25 cellular contexts compared by ENCODE assay signal in the genomic region with DNA sequence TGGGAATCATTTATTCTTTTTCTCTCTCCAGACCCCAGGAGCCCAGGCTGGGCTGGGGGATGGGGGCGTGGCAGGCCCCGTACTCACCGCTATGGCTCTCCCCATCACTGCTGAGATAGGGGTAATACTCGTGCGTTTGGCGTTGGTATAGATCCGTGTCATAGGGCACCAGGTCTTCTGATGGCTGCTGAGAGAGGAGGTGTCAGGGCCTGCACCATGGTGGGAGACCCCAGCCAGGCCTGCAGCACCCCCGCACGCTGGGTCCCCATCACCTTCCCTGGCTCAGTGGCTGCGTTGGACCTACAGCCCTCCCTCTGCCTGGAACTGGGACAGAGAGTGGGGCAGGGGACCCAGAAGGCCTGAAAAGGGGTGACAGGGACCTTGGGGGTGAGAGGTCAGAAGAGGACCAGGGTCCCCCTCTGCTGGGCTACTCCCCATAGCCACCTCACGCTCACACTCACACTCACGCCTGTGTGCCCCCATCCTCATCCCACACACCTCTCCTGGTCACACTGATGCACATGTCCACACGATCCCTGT. TPM values are rescaled to one million over a fixed set of nuclear protein-coding genes. Genes with fewer than 3 reads are reported as not detected.
DNase-seq lines count a peak whose midpoint lies in the region; ATAC-seq and TF ChIP-seq lines count a peak whose summit lies in the region.
"Had no signal": no experiment of that assay in that cellular context is flagged by ENCODE, and none has a peak within 500 bp of the region (broad histone marks: within the 10 kb centered on the region; RNA-seq: fewer than 3 reads in every experiment).

No MANE protein-coding gene starts in this region.

- no peak overlapping the region for H3K4ac ChIP-seq in neuronal stem cell (ENCODE audit: low read length)

- H3K27me3 Mint-ChIP-seq in immature natural killer cell (ENCODE audit: low read depth in 3 of 3) (peaks cover 0 to 9% (median 0%) of the 10 kb centered on the region in 3 donors), GM23338 (ENCODE audit: insufficient read depth, low read depth, poor library complexity) (peaks cover 2% of the 10 kb centered on the region)
- H3K27me3 Mint-ChIP-seq: activated CD4-positive, alpha-beta memory T cell treated with anti-CD3 and anti-CD28 coated beads for 36 hours; stimulated activated naive B cell treated with anti-CD40 and anti-IgM and Interleukin-4, amounts not matched to agents 10 μg/mL and 1 μg/mL and 100 μg/mL, for 72 hours had no signal

- intact Hi-C loops in heart left ventricle (cut with DNase I) (loop anchor here in 9 of 10 donors (2.0 to 10.0 kb wide), 9 partner anchors 31 to 479 kb away; a partner anchor contains a TSS), heart right ventricle (cut with DNase I) (loop anchor here in 8 of 10 donors (2.0 to 10.0 kb wide), 7 partner anchors 33 to 479 kb away; a partner anchor contains a TSS), upper lobe of right lung (cut with DNase I) (no loop called here)

- H4K8ac ChIP-seq in neuronal stem cell (ENCODE audit: low read depth, low read length) = no peak overlapping the region

- peaks cover 0 to 6% of the 10 kb centered on the region in 2 donors for H3K4me1 Mint-ChIP-seq in immature natural killer cell
- peaks cover 3% of the 10 kb centered on the region; the same call in 2 of the 3 replicates for H3K4me1 Mint-ChIP-seq in GM23338
- H3K4me1 Mint-ChIP-seq: mesothelial cell of epicardium had no signal

- TF ChIP-seq POLR2A in heart left ventricle (IDR thresholded peaks at IDR 0.05) = no peak

- 90 to 92% (median 91%) methylated on average over 6 to 13 of the region's 13 CpGs for WGBS in heart left ventricle, 4 donors
- WGBS in heart right ventricle, 2 donors = 89 to 97% methylated on average over 13 of the region's 13 CpGs
- no CpG with 5 or more reads among the region's 13 CpGs for WGBS in neuronal stem cell (ENCODE audit: extremely low coverage in 2 of 2, insufficient read length in 2 of 2, insufficient replicate concordance in 1 of 2), 2 donors

- ATAC-seq in heart left ventricle (no peak), heart right ventricle (no peak), upper lobe of right lung (no peak), GM23338 (no peak)
- ATAC-seq: body of pancreas; stimulated activated naive B cell treated with anti-CD40 and anti-IgM and Interleukin-4, amounts not matched to agents 10 μg/mL and 1 μg/mL and 100 μg/mL, for 72 hours had no signal

- no peaks in the 10 kb centered on the region for H3K79me1 ChIP-seq in neuronal stem cell (ENCODE audit: low read depth, low read length)

- H4K91ac ChIP-seq in neuronal stem cell (ENCODE audit: low read depth, low read length, poor library complexity) = no peak overlapping the region

- peak overlapping the region; percentile 32 for H3K18ac ChIP-seq in neuronal stem cell (ENCODE audit: low read length)

- H3K79me2 ChIP-seq in GM23338 (replicated peaks; ENCODE audit: insufficient read depth) = no peaks in the 10 kb centered on the region

- no peak overlapping the region for H2BK5ac ChIP-seq in neuronal stem cell (ENCODE audit: low read length)

- H3K23ac ChIP-seq in neuronal stem cell (ENCODE audit: low read depth, low read length, poor library complexity) = peak overlapping the region; percentile 48

- H3K4me3 Mint-ChIP-seq in immature natural killer cell (no peak overlapping the region), GM23338 (no peak overlapping the region)
- H3K4me3 Mint-ChIP-seq: activated CD4-positive, alpha-beta memory T cell treated with anti-CD3 and anti-CD28 coated beads for 36 hours; mesothelial cell of epicardium had no signal

- H3K4me2 ChIP-seq in neuronal stem cell (ENCODE audit: insufficient read depth, low read length, poor library complexity, severe bottlenecking) (no peak overlapping the region), GM23338 (no peak overlapping the region)
- H3K4me2 ChIP-seq: SK-N-SH, smooth muscle cell had no signal

- H3K4me1 ChIP-seq in heart left ventricle = peaks cover 0 to 21% (median 0%) of the 10 kb centered on the region in 12 donors
- H3K4me1 ChIP-seq in heart right ventricle = peaks cover 0 to 31% (median 0%) of the 10 kb centered on the region in 9 donors
- no peaks in the 10 kb centered on the region for H3K4me1 ChIP-seq in duodenal mucosa (ENCODE audit: control insufficient read depth in 1 of 2, insufficient read depth in 2 of 2, low read length in 2 of 2)
- peaks cover 0 to 4% of the 10 kb centered on the region in 2 donors for H3K4me1 ChIP-seq in neuronal stem cell (ENCODE audit: control insufficient read depth in 2 of 2, insufficient read depth in 1 of 2, low read depth in 1 of 2, low read length in 2 of 2)
- H3K4me1 ChIP-seq in upper lobe of right lung = peaks cover 7% of the 10 kb centered on the region
- no peaks in the 10 kb centered on the region; the same call in 1 of the 2 replicates for H3K4me1 ChIP-seq in GM23338 (ENCODE audit: insufficient read depth)
- H3K4me1 ChIP-seq: body of pancreas, tibial artery had no signal

- H3K9ac ChIP-seq in duodenal mucosa (ENCODE audit: low read depth in 1 of 2, low read length in 2 of 2) (no peak overlapping the region), neuronal stem cell (ENCODE audit: low read depth, low read length, poor library complexity) (no peak overlapping the region)
- H3K9ac ChIP-seq: SK-N-SH had no signal

- H3K9me3 Mint-ChIP-seq in immature natural killer cell (no peaks in the 10 kb centered on the region), GM23338 (no peaks in the 10 kb centered on the region; the same call in 2 of the 3 replicates)
- H3K9me3 Mint-ChIP-seq: activated CD4-positive, alpha-beta memory T cell treated with anti-CD3 and anti-CD28 coated beads for 36 hours; mesothelial cell of epicardium; stimulated activated naive B cell treated with anti-CD40 and anti-IgM and Interleukin-4, amounts not matched to agents 10 μg/mL and 1 μg/mL and 100 μg/mL, for 72 hours had no signal

- H2BK120ac ChIP-seq in neuronal stem cell (ENCODE audit: low read depth, low read length) = no peak overlapping the region

- DNase-seq in heart left ventricle (no peak), heart right ventricle (no peak), neuronal stem cell (ENCODE audit: low spot score) (no peak), upper lobe of right lung (no peak), immature natural killer cell (no peak), NCI-H82 treated with DMSO at 0.1 percent for 48 hours (lab: John Stamatoyannopoulos, UW; ENCODE audit: unreplicated experiment) (no peak), GM23338 (ENCODE audit: low spot score) (no peak)
- DNase-seq: activated CD4-positive, alpha-beta memory T cell treated with anti-CD3 and anti-CD28 coated beads for 36 hours; activated effector memory CD4-positive, alpha-beta T cell treated with anti-CD3 and anti-CD28 coated beads, Interleukin-2, amount 50 U/mL, for 16 hours; body of pancreas; MG63; NCI-H1436 treated with DMSO at 0.1 percent for 48 hours; NCI-H524; RPMI8226; SK-N-SH; stimulated activated CD4-positive, alpha-beta T cell treated with anti-CD3 and anti-CD28 coated beads, Interleukin-2, amount 100 ng/mL, for 48 hours; stimulated activated naive B cell treated with anti-CD40 and anti-IgM and Interleukin-4, amounts not matched to agents 10 μg/mL and 1 μg/mL and 100 μg/mL, for 72 hours; T1000; tibial artery had no signal

- 0 out of 2 replicates have a peak, but pooled peaks cover 2% of the 10 kb centered on the region for H3K9me2 ChIP-seq in GM23338 (ENCODE audit: insufficient read depth)
- H3K9me2 ChIP-seq: SK-N-SH had no signal

- H3K27me3 ChIP-seq in heart left ventricle (no peaks in the 10 kb centered on the region), heart right ventricle (no peaks in the 10 kb centered on the region), duodenal mucosa (ENCODE audit: control insufficient read depth in 1 of 2, insufficient read depth in 2 of 2, low read length in 2 of 2) (no peaks in the 10 kb centered on the region), neuronal stem cell (ENCODE audit: control insufficient read depth in 3 of 3, insufficient read depth in 3 of 3, low read depth in 1 of 3, low read length in 3 of 3) (no peaks in the 10 kb centered on the region), upper lobe of right lung (no peaks in the 10 kb centered on the region), GM23338 (ENCODE audit: insufficient read depth) (no peaks in the 10 kb centered on the region)
- H3K27me3 ChIP-seq: body of pancreas, MG63, tibial artery had no signal

- peak overlapping the region in 1 of 12 donors; percentile 96 for H3K27ac ChIP-seq in heart left ventricle
- H3K27ac ChIP-seq in heart right ventricle = peak overlapping the region in 2 of 10 donors; percentile 84 to 98
- no peak overlapping the region for H3K27ac ChIP-seq in duodenal mucosa (ENCODE audit: low read depth, low read length)
- H3K27ac ChIP-seq in neuronal stem cell (replicated peaks; ENCODE audit: low read length) = no peak overlapping the region
- H3K27ac ChIP-seq in upper lobe of right lung = peak overlapping the region; percentile 30
- H3K27ac ChIP-seq in GM23338 (ENCODE audit: low read depth) = no peak overlapping the region
- H3K27ac ChIP-seq: body of pancreas, tibial artery had no signal

- H2BK12ac ChIP-seq in neuronal stem cell (ENCODE audit: low read length) = no peak overlapping the region

- no peaks in the 10 kb centered on the region for H3K9me3 ChIP-seq in heart left ventricle
- no peaks in the 10 kb centered on the region for H3K9me3 ChIP-seq in heart right ventricle
- H3K9me3 ChIP-seq in duodenal mucosa (ENCODE audit: control insufficient read depth in 1 of 2, low read length in 2 of 2) = no peaks in the 10 kb centered on the region
- no peaks in the 10 kb centered on the region for H3K9me3 ChIP-seq in neuronal stem cell (replicated peaks in 1 of 2; ENCODE audit: control insufficient read depth in 2 of 2, insufficient read depth in 1 of 2, low read depth in 1 of 2, low read length in 2 of 2)
- no peaks in the 10 kb centered on the region for H3K9me3 ChIP-seq in upper lobe of right lung
- H3K9me3 ChIP-seq: body of pancreas, MG63, SK-N-SH, tibial artery had no signal

- H3F3A ChIP-seq in GM23338 (replicated peaks; ENCODE audit: low read depth) = no peaks in the 10 kb centered on the region

- no peaks in the 10 kb centered on the region for H4K20me1 ChIP-seq in GM23338 (replicated peaks; ENCODE audit: insufficient read depth)

- H3K36me3 Mint-ChIP-seq in immature natural killer cell = no peaks in the 10 kb centered on the region
- no peaks in the 10 kb centered on the region for H3K36me3 Mint-ChIP-seq in GM23338 (ENCODE audit: low read depth)
- H3K36me3 Mint-ChIP-seq: activated CD4-positive, alpha-beta memory T cell treated with anti-CD3 and anti-CD28 coated beads for 36 hours; mesothelial cell of epicardium had no signal

- peak overlapping the region in 7 of 12 donors; percentile 40 to 70 (median 46) for H3K4me3 ChIP-seq in heart left ventricle
- peak overlapping the region in 5 of 10 donors; percentile 7 to 66 (median 43) for H3K4me3 ChIP-seq in heart right ventricle
- H3K4me3 ChIP-seq in duodenal mucosa (ENCODE audit: low read depth in 1 of 2, low read length in 2 of 2) = peak overlapping the region; percentile 57 to 65
- H3K4me3 ChIP-seq in neuronal stem cell (ENCODE audit: low read length in 2 of 2) = no peak overlapping the region
- H3K4me3 ChIP-seq in upper lobe of right lung = peak overlapping the region; percentile 53
- no peak overlapping the region for H3K4me3 ChIP-seq in GM23338
- H3K4me3 ChIP-seq: body of pancreas, MG63, smooth muscle cell had no signal

- H2AFZ ChIP-seq in neuronal stem cell (ENCODE audit: low read length) = no peak overlapping the region
- no peak overlapping the region for H2AFZ ChIP-seq in GM23338

- H3K36me3 ChIP-seq in heart left ventricle = peaks cover 0 to 33% (median 0%) of the 10 kb centered on the region in 9 donors
- H3K36me3 ChIP-seq in heart right ventricle = peaks cover 0 to 44% (median 0%) of the 10 kb centered on the region in 9 donors
- H3K36me3 ChIP-seq in duodenal mucosa (ENCODE audit: control insufficient read depth in 1 of 2, insufficient read depth in 2 of 2, low read length in 2 of 2) = no peaks in the 10 kb centered on the region
- H3K36me3 ChIP-seq in neuronal stem cell (replicated peaks in 1 of 2; ENCODE audit: control insufficient read depth in 2 of 2, insufficient read depth in 2 of 2, low read length in 2 of 2) = no peaks in the 10 kb centered on the region
- H3K36me3 ChIP-seq in upper lobe of right lung = no peaks in the 10 kb centered on the region
- no peaks in the 10 kb centered on the region for H3K36me3 ChIP-seq in GM23338 (ENCODE audit: insufficient read depth)
- H3K36me3 ChIP-seq: MG63, tibial artery had no signal

- no peak overlapping the region for H3K14ac ChIP-seq in neuronal stem cell (ENCODE audit: low read length)

- no peak overlapping the region for H3K27ac Mint-ChIP-seq in immature natural killer cell
- H3K27ac Mint-ChIP-seq in GM23338 = no peak overlapping the region; the same call in 1 of the 2 replicates
- H3K27ac Mint-ChIP-seq: activated CD4-positive, alpha-beta memory T cell treated with anti-CD3 and anti-CD28 coated beads for 36 hours; mesothelial cell of epicardium had no signal

- peak overlapping the region; percentile 45 for H2BK15ac ChIP-seq in neuronal stem cell (ENCODE audit: low read length)

- no peak for TF ChIP-seq CTCF in heart left ventricle (IDR thresholded peaks at IDR 0.05)
- no peak for TF ChIP-seq CTCF in heart right ventricle (IDR thresholded peaks at IDR 0.05)
- TF ChIP-seq CTCF in upper lobe of right lung (IDR thresholded peaks at IDR 0.05) = no peak
- no peak for TF ChIP-seq CTCF in GM23338 (conservative IDR thresholded peaks at IDR 0.05; ENCODE audit: low read depth in 2 of 2)

- H2AK5ac ChIP-seq in neuronal stem cell (ENCODE audit: low read depth, low read length) = no peak overlapping the region

RNA-seq across cellular contexts. Expression of a gene that starts 2.7 kb away (rescaled TPM):
- total RNA-seq in heart left ventricle = 10 to 100 TPM in 4 of 9 donors, 1 to 10 TPM in 5; 2.8 to 78.9 (median 8.5) TPM
- polyA plus RNA-seq in heart left ventricle = 1 to 10 TPM; 4.3 to 7.7 TPM
- 10 to 100 TPM in 3 of 10 donors, 1 to 10 TPM in 7; 3.4 to 38.9 (median 6.7) TPM for total RNA-seq in heart right ventricle
- 10 to 100 TPM in 1 of 2 donors, 1 to 10 TPM in 1; 6.7 to 10.2 TPM for polyA plus RNA-seq in heart right ventricle
- not detected for polyA plus RNA-seq in neuronal stem cell (2013, experiment 1 of 2)
- polyA plus RNA-seq in neuronal stem cell (2013, experiment 2 of 2) = 0.03 TPM
- total RNA-seq in upper lobe of right lung = 168 TPM
- polyA plus RNA-seq in immature natural killer cell = 1 to 10 TPM in 2 of 3 donors, under 1 TPM in 1; 0.95 to 3.6 (median 2.3) TPM
- total RNA-seq in GM23338 (2014; rRNA removed; shearing (Covaris generic)) = not detected in 2 replicates
- polyA plus RNA-seq in GM23338 (2016; fragmentation: Nextera tagmentation; extraction: Ambion mirVana) = 0.19 and 0.23 TPM in 2 replicates
- total RNA-seq: activated CD4-positive, alpha-beta memory T cell treated with anti-CD3 and anti-CD28 coated beads for 36 hours; glomerular endothelial cell; mesothelial cell of epicardium; smooth muscle cell had no signal
- polyA plus RNA-seq: BJ, neural cell, SK-N-SH, smooth muscle cell had no signal

RNA-seq across cellular contexts. Expression of a gene that starts 23.1 kb away (rescaled TPM):
- total RNA-seq in heart left ventricle (1,000 to 10,000 TPM; 1,340 to 3,074 (median 2,074) TPM), heart right ventricle (1,000 to 10,000 TPM; 1,404 to 3,138 (median 2,490) TPM), upper lobe of right lung (0.96 TPM)
- polyA plus RNA-seq in heart left ventricle (1,000 to 10,000 TPM in 1 of 2 donors, 100 to 1,000 TPM in 1; 425 to 1,204 TPM), heart right ventricle (1,000 to 10,000 TPM in 1 of 2 donors, 100 to 1,000 TPM in 1; 484 to 2,250 TPM), immature natural killer cell (not detected), GM23338 (2016; fragmentation: Nextera tagmentation; extraction: Ambion mirVana) (0.24 TPM in 1 of 2 replicates, not detected in the other)
- not detected for polyA plus RNA-seq in neuronal stem cell (2013, experiment 1 of 2)
- 0.01 TPM for polyA plus RNA-seq in neuronal stem cell (2013, experiment 2 of 2)
- total RNA-seq in GM23338 (2014; rRNA removed; shearing (Covaris generic)) = not detected in 2 replicates
- total RNA-seq: activated CD4-positive, alpha-beta memory T cell treated with anti-CD3 and anti-CD28 coated beads for 36 hours; body of pancreas; glomerular endothelial cell; mesothelial cell of epicardium; smooth muscle cell had no signal
- polyA plus RNA-seq: BJ, neural cell, SK-N-SH had no signal

RNA-seq across cellular contexts. Expression of a gene that starts 32.8 kb away (rescaled TPM):
- 10 to 100 TPM; 33.5 to 82.8 (median 45.3) TPM for total RNA-seq in heart left ventricle
- polyA plus RNA-seq in heart left ventricle = 10 to 100 TPM; 56.5 to 97.3 TPM
- total RNA-seq in heart right ventricle = 10 to 100 TPM; 31.1 to 54.5 (median 40.8) TPM
- 10 to 100 TPM; 62.3 to 86.4 TPM for polyA plus RNA-seq in heart right ventricle
- polyA plus RNA-seq in neuronal stem cell (2013, experiment 1 of 2) = 21.6 TPM
- polyA plus RNA-seq in neuronal stem cell (2013, experiment 2 of 2) = 20.9 TPM
- 62.0 TPM for total RNA-seq in upper lobe of right lung
- 10 to 100 TPM; 22.1 to 33.2 (median 27.7) TPM for polyA plus RNA-seq in immature natural killer cell
- 32.7 TPM in 2 replicates for total RNA-seq in GM23338 (2014; rRNA removed; shearing (Covaris generic))
- polyA plus RNA-seq in GM23338 (2016; fragmentation: Nextera tagmentation; extraction: Ambion mirVana) = 15.8 TPM in 2 replicates

RNA-seq across cellular contexts. Expression of a gene that starts 50.6 kb away (rescaled TPM):
- total RNA-seq in heart left ventricle = 100 to 1,000 TPM; 121 to 215 (median 151) TPM
- polyA plus RNA-seq in heart left ventricle = 100 to 1,000 TPM; 195 to 258 TPM
- total RNA-seq in heart right ventricle = 100 to 1,000 TPM; 129 to 171 (median 140) TPM
- 100 to 1,000 TPM; 184 to 272 TPM for polyA plus RNA-seq in heart right ventricle
- polyA plus RNA-seq in neuronal stem cell (2013, experiment 1 of 2) = 74.9 TPM
- 75.0 TPM for polyA plus RNA-seq in neuronal stem cell (2013, experiment 2 of 2)
- total RNA-seq in upper lobe of right lung = 79.4 TPM
- 100 to 1,000 TPM; 157 to 207 (median 184) TPM for polyA plus RNA-seq in immature natural killer cell
- 147 and 149 TPM in 2 replicates for total RNA-seq in GM23338 (2014; rRNA removed; shearing (Covaris generic))
- 173 and 190 TPM in 2 replicates for polyA plus RNA-seq in GM23338 (2016; fragmentation: Nextera tagmentation; extraction: Ambion mirVana)

Comparison
In these comparisons a context has a peak if more than half of its experiments do, and no peak if none do; other contexts are left out.
1. H3K4me3 ChIP-seq: peak in heart left ventricle (7 of 12), duodenal mucosa (2 of 2) and upper lobe of right lung (single experiment); none in neuronal stem cell (0 of 2) and GM23338 (single experiment).
2. RNA of a gene that starts 23.1 kb away (total RNA-seq): 1,404 to 3,138 TPM in heart right ventricle and 1,340 to 3,074 TPM in heart left ventricle; 0.96 TPM in upper lobe of right lung (single experiment) and not detected in GM23338; every median in the first group is over 100 times any median in the second.